1 cellular context compared by ENCODE assay signal in the genomic region with DNA sequence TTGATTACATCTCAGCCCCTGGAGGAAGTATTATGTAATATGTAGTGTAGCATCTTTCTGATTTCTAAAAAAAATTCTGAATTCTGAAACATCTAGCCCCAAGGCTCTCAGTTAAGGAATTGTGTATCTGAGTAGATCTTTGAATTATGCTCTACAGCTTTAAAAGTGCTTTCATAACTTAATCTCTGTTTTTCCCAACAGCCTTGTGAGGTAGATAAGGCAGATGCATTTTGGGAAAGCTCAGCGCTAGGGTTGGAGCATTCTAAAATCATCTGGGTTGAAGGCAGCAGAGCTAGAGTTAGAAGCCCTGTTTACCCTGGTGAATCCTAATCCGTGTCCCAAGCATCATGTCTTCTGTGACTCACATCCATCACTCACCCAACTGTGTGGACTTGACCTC.
A peak's percentile ranks its signal among the peaks of the same experiment; 100 is the strongest.
TF ChIP-seq lines count a peak whose summit lies in the region.

No MANE protein-coding gene starts in this region.

TF ChIP-seq in HepG2, 621 proteins besides CTCF, POLR2A, EP300 and RAD21:
- TF ChIP-seq FOXA1 (IDR thresholded peaks at IDR 0.05) = no peak
- 0 out of 2 replicates have a peak, but pooled peaks have one; percentile 19 for TF ChIP-seq FOXA1 (CRISPR knock-in tag; IDR thresholded peaks at IDR 0.05)
- peak; percentile 49 for TF ChIP-seq FOSL2 (CRISPR knock-in tag; IDR thresholded peaks at IDR 0.05)
- TF ChIP-seq NFIC (IDR thresholded peaks at IDR 0.05; ENCODE audit: low read length) = peak; percentile 21; the same call in 1 of the 2 replicates
- 0 out of 2 replicates have a peak, but pooled peaks have one; percentile 13 for TF ChIP-seq MED1 (CRISPR knock-in tag; IDR thresholded peaks at IDR 0.05)
- no peak for TF ChIP-seq ZNF512 (CRISPR knock-in tag; IDR thresholded peaks at IDR 0.05)
- no peak for TF ChIP-seq ZBTB10 (CRISPR knock-in tag; IDR thresholded peaks at IDR 0.05; ENCODE audit: borderline replicate concordance)
